ENCODE assay signal across 23 cellular contexts in the genomic region with DNA sequence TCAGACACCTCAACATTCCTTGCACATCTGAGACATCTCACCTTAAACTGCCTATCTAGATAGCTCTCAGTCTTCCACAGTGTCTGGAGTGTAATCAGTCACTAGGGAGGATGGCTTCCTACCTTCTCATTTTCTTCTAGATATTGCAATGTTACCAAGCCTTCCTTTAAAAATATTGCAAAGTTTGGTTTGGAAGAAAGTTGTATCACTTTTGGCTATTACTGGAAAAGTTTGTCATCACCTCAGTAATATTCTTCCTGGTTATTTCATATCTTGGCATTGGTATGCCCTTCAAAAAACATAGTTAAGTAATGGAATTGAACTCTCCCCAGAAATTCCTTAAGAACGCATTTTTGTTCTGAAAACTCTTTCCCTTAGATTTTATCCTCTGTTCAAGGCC.
"Had no signal": no experiment of that assay in that cellular context is flagged by ENCODE, and none has a peak within 500 bp of the region (broad histone marks: within the 10 kb centered on the region; RNA-seq: fewer than 3 reads in every experiment).

No MANE protein-coding gene starts in this region.

- H3K27ac Mint-ChIP-seq: activated CD4-positive, alpha-beta memory T cell treated with anti-CD3 and anti-CD28 coated beads for 36 hours; activated naive CD8-positive, alpha-beta T cell treated with anti-CD3 and anti-CD28 coated beads for 36 hours; immature natural killer cell; natural killer cell treated with Interleukin-12 subunit alpha and Interleukin-12 subunit beta and Interleukin-15 and Interleukin-18, amount 100 ng/mL, for 72 hours; stimulated activated naive CD8-positive, alpha-beta T cell treated with anti-CD3 and anti-CD28 coated beads, Interleukin-15, Interleukin-2, amounts not matched to agents 100 ng/mL and 50 ng/mL, for 24 hours; T-helper 1 cell treated with Interleukin-12 subunit alpha and Interleukin-12 subunit beta and Interleukin-4 antibody, amounts not matched to agents 30 μg/mL and 1 μg/mL, for 36 hours had no signal

- H3K27me3 Mint-ChIP-seq: activated CD4-positive, alpha-beta memory T cell treated with anti-CD3 and anti-CD28 coated beads for 36 hours; activated naive CD8-positive, alpha-beta T cell treated with anti-CD3 and anti-CD28 coated beads for 36 hours; natural killer cell treated with Interleukin-12 subunit alpha and Interleukin-12 subunit beta and Interleukin-15 and Interleukin-18, amount 100 ng/mL, for 72 hours; stimulated activated naive CD8-positive, alpha-beta T cell treated with anti-CD3 and anti-CD28 coated beads, Interleukin-15, Interleukin-2, amounts not matched to agents 100 ng/mL and 50 ng/mL, for 24 hours had no signal

- H3K4me2 ChIP-seq: hepatocyte had no signal

- H3K9me3 ChIP-seq: left lung, pancreas, psoas muscle, transverse colon had no signal

- H3K4me3 Mint-ChIP-seq: activated CD4-positive, alpha-beta memory T cell treated with anti-CD3 and anti-CD28 coated beads for 36 hours; activated naive CD8-positive, alpha-beta T cell treated with anti-CD3 and anti-CD28 coated beads for 36 hours; immature natural killer cell; natural killer cell treated with Interleukin-12 subunit alpha and Interleukin-12 subunit beta and Interleukin-15 and Interleukin-18, amount 100 ng/mL, for 72 hours; stimulated activated naive CD8-positive, alpha-beta T cell treated with anti-CD3 and anti-CD28 coated beads, Interleukin-15, Interleukin-2, amounts not matched to agents 100 ng/mL and 50 ng/mL, for 24 hours; T-helper 1 cell treated with Interleukin-12 subunit alpha and Interleukin-12 subunit beta and Interleukin-4 antibody, amounts not matched to agents 30 μg/mL and 1 μg/mL, for 36 hours had no signal

- H3K27ac ChIP-seq: epithelial cell of prostate, hepatocyte, left lung, pancreas, psoas muscle, suprapubic skin, transverse colon had no signal

- DNase-seq: activated CD4-positive, alpha-beta memory T cell treated with anti-CD3 and anti-CD28 coated beads for 36 hours; activated CD4-positive, alpha-beta T cell treated with anti-CD3 and anti-CD28 coated beads for 48 hours; activated CD4-positive, CD25-positive, alpha-beta regulatory T cell; activated naive CD4-positive, alpha-beta T cell treated with Interleukin-2 at 50 U/mL for 16 hours; activated naive CD8-positive, alpha-beta T cell treated with anti-CD3 and anti-CD28 coated beads for 36 hours; activated T-cell treated with anti-CD3 and anti-CD28 coated beads, Interleukin-2, amount 50 U/mL, for 48 hours; amniotic stem cell; foreskin fibroblast; immature natural killer cell; left lung; mammary epithelial cell; pancreas; psoas muscle; right cardiac atrium; stimulated activated CD4-positive, alpha-beta T cell treated with anti-CD3 and anti-CD28 coated beads, Interleukin-12 subunit alpha, Interleukin-12 subunit beta, amount 100 ng/mL, for 4 hours; stimulated activated CD4-positive, alpha-beta T cell treated with anti-CD3 and anti-CD28 coated beads, Interleukin-4, amount 100 ng/mL, for 4 hours; transverse colon had no signal

- H3K79me2 ChIP-seq: hepatocyte had no signal

- H3K36me3 ChIP-seq: left lung, pancreas, suprapubic skin, transverse colon had no signal

- H3K4me3 ChIP-seq: hepatocyte, left lung, pancreas, psoas muscle, suprapubic skin, transverse colon had no signal

- ATAC-seq: left lung; natural killer cell treated with Interleukin-12 subunit alpha and Interleukin-12 subunit beta and Interleukin-15 and Interleukin-18, amount 100 ng/mL, for 72 hours; pancreas had no signal

- H2AFZ ChIP-seq: hepatocyte had no signal

- H3K27me3 ChIP-seq: hepatocyte, left lung, pancreas, suprapubic skin, transverse colon had no signal

- H3K36me3 Mint-ChIP-seq: activated CD4-positive, alpha-beta memory T cell treated with anti-CD3 and anti-CD28 coated beads for 36 hours; activated naive CD8-positive, alpha-beta T cell treated with anti-CD3 and anti-CD28 coated beads for 36 hours; immature natural killer cell had no signal

- H3K4me1 ChIP-seq: left lung, pancreas, psoas muscle, suprapubic skin had no signal

- H3K4me1 Mint-ChIP-seq: activated naive CD8-positive, alpha-beta T cell treated with anti-CD3 and anti-CD28 coated beads for 36 hours; immature natural killer cell had no signal
